In the genomic region with DNA sequence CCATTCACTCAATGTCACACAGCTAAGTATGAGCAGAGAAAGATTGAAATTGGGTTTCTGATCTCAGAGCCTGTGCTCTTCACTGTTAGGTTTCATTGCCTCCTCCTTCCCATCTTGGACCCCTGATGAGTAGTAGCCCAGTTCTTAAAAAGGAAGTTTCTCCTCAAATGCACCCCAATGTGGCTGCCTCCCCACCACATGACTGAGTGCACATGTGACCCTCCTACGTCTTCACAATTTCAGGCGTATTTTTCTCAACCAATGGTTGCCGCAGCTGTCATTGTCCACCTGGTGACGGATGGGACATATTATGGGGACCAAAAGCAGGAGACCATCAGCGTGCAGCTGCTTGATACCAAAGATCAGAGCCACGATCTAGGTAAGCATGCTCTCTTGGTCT, we compare ENCODE assay signal across 21 cellular contexts.
DNase-seq lines count a peak whose midpoint lies in the region; ATAC-seq, FAIRE-seq and TF ChIP-seq lines count a peak whose summit lies in the region.
"Had no signal": no experiment of that assay in that cellular context is flagged by ENCODE, and none has a peak within 500 bp of the region (broad histone marks: within the 10 kb centered on the region; RNA-seq: fewer than 3 reads in every experiment).

No MANE protein-coding gene starts in this region.

- no peak overlapping the region for H4K91ac ChIP-seq in IMR-90 (ENCODE audit: insufficient read depth, low read depth, low read length)

- H3K36me3 Mint-ChIP-seq in osteocyte (ENCODE audit: unreplicated experiment) = peaks cover 55% of the 10 kb centered on the region
- H3K36me3 Mint-ChIP-seq: CD8-positive, alpha-beta T cell had no signal

- 97% methylated on average over 4 of the region's 6 CpGs; no CpG with 5 or more reads in 1 of the 2 experiments for WGBS in IMR-90 (ENCODE audit: extremely low coverage in 2 of 2, insufficient read length in 1 of 2), 2 experiments
- WGBS in K562 (ENCODE audit: insufficient coverage, low coverage, missing lambda C conversion rate) = 35% methylated on average over 6 of the region's 6 CpGs

- TF ChIP-seq POLR2A in IMR-90 (IDR thresholded peaks at IDR 0.05; ENCODE audit: low read depth, low read length) (no peak), K562 (conservative IDR thresholded peaks at IDR 0.05) (no peak)

- H3K56ac ChIP-seq in IMR-90 (ENCODE audit: extremely low read depth, insufficient read depth, low read length) = no peak overlapping the region

- no peaks in the 10 kb centered on the region for H3K27me3 Mint-ChIP-seq in osteocyte (ENCODE audit: unreplicated experiment)

- in situ Hi-C loops in IMR-90 (cut with MboI; ENCODE audit: low sequenced_read_pairs) (no loop called here), K562 (cut with MboI) (no loop called here)

- TF ChIP-seq EP300 in K562 (IDR thresholded peaks at IDR 0.05; ENCODE audit: low read length) = no peak

- ATAC-seq in IMR-90 (ENCODE audit: low read depth) (no peak), K562 (no peak), HG02870 (IDR thresholded peaks at IDR 0.05; ENCODE audit: unreplicated experiment) (no peak)
- ATAC-seq: A549; CD8-positive, alpha-beta T cell; GM12878 had no signal

- no peak overlapping the region for H3K4me3 ChIP-seq in IMR-90 (ENCODE audit: insufficient read depth, low read depth, low read length)
- H3K4me3 ChIP-seq in K562 = no peak overlapping the region
- H3K4me3 ChIP-seq: A549; BLaER1 treated with 17β-estradiol and CSF1 and Interleukin-3, amounts not matched to agents 10 nM and 100 nM; GM12878 had no signal

- no peak overlapping the region for H3K23ac ChIP-seq in IMR-90 (ENCODE audit: low read depth, low read length)

- H2BK20ac ChIP-seq in IMR-90 (ENCODE audit: low read depth, low read length) = no peak overlapping the region

- H3K36me3 ChIP-seq in IMR-90 (ENCODE audit: control insufficient read depth, insufficient read depth, low read length) (peaks cover 54% of the 10 kb centered on the region), K562 (ENCODE audit: control insufficient read depth, insufficient read depth, low read length) (no peaks in the 10 kb centered on the region)
- H3K36me3 ChIP-seq: BLaER1 treated with 17β-estradiol and CSF1 and Interleukin-3, amounts not matched to agents 10 nM and 100 nM had no signal

- peaks cover 0 to 4% of the 10 kb centered on the region in 2 experiments; a peak in 1 of 4 replicates for H3K79me1 ChIP-seq in IMR-90 (ENCODE audit: low read depth in 1 of 2, low read length in 2 of 2)

- peaks cover 10% of the 10 kb centered on the region for H3K9me1 ChIP-seq in IMR-90 (ENCODE audit: insufficient read depth, low read length)
- no peaks in the 10 kb centered on the region for H3K9me1 ChIP-seq in K562 (ENCODE audit: control insufficient read depth, insufficient read depth, low read length)

- H2BK120ac ChIP-seq in IMR-90 (ENCODE audit: low read depth, low read length) = no peak overlapping the region

- no peak overlapping the region for H3K18ac ChIP-seq in IMR-90 (ENCODE audit: low read depth, low read length)

- H3K9ac ChIP-seq in IMR-90 (ENCODE audit: low read depth, low read length) = no peak overlapping the region
- H3K9ac ChIP-seq in K562 (ENCODE audit: insufficient read depth in 1 of 2, low read depth in 2 of 2, low read length in 2 of 2) = no peak overlapping the region
- H3K9ac ChIP-seq: BLaER1 treated with 17β-estradiol and CSF1 and Interleukin-3, amounts not matched to agents 10 nM and 100 nM had no signal

- CTCF ChIA-PET in IMR-90 (lab: Yijun Ruan, JAX) = interaction anchor here (1.5 kb wide), 1 partner anchor 180 kb away, joined by 3 read pairs; no protein-coding TSS in a partner anchor
- CTCF ChIA-PET in K562 (lab: Yijun Ruan, JAX; ENCODE audit: low intra/inter-chr PET ratio) = no interaction called here

- no peak overlapping the region for H3K27ac ChIP-seq in IMR-90 (ENCODE audit: insufficient read depth, low read length)
- no peak overlapping the region for H3K27ac ChIP-seq in K562 (ENCODE audit: extremely low read depth, low read depth, low read length)
- H3K27ac ChIP-seq: 22Rv1; BLaER1 treated with 17β-estradiol and CSF1 and Interleukin-3, amounts not matched to agents 10 nM and 100 nM; C4-2B had no signal

- H3K4me2 ChIP-seq in IMR-90 (ENCODE audit: low read depth, low read length) = no peak overlapping the region
- no peak overlapping the region for H3K4me2 ChIP-seq in K562 (ENCODE audit: insufficient read depth, low read length)
- H3K4me2 ChIP-seq: A549; BLaER1 treated with 17β-estradiol and CSF1 and Interleukin-3, amounts not matched to agents 10 nM and 100 nM had no signal

- no peaks in the 10 kb centered on the region for H3K9me3 ChIP-seq in IMR-90 (ENCODE audit: control insufficient read depth, insufficient read depth, low read length)
- no peaks in the 10 kb centered on the region for H3K9me3 ChIP-seq in K562 (replicated peaks; ENCODE audit: control insufficient read depth, insufficient read depth, low read depth, low read length)
- H3K9me3 ChIP-seq: A549; BLaER1 treated with 17β-estradiol and CSF1 and Interleukin-3, amounts not matched to agents 10 nM and 100 nM; Caco-2 had no signal

- DNase-seq in IMR-90 (no peak), K562 (ENCODE audit: extremely low read depth in 1 of 4, low spot score in 3 of 4) (no peak), osteocyte (ENCODE audit: extremely low spot score, unreplicated experiment) (no peak), EL (no peak)
- DNase-seq: AML-193; Caco-2; Calu3; CD4-positive, alpha-beta T cell; CD8-positive, alpha-beta T cell; DMS79 treated with DMSO at 0.1 percent for 48 hours; GDM1 had no signal

- H3K4me1 Mint-ChIP-seq in osteocyte (ENCODE audit: unreplicated experiment) = peaks cover 58% of the 10 kb centered on the region
- H3K4me1 Mint-ChIP-seq: B cell had no signal

- no peak overlapping the region for H4K5ac ChIP-seq in IMR-90 (ENCODE audit: low read depth, low read length)

- H3K14ac ChIP-seq in IMR-90 (replicated peaks; ENCODE audit: low read depth, low read length) = no peak overlapping the region

- no peak overlapping the region for H2AK9ac ChIP-seq in IMR-90 (replicated peaks; ENCODE audit: low read depth, low read length, poor library complexity)

- peaks cover 18% of the 10 kb centered on the region; the same call in 1 of the 2 replicates for H4K20me1 ChIP-seq in IMR-90 (ENCODE audit: insufficient read depth, low read length)
- H4K20me1 ChIP-seq in K562 (replicated peaks; ENCODE audit: control insufficient read depth, insufficient read depth, low read length) = no peaks in the 10 kb centered on the region
- H4K20me1 ChIP-seq: BLaER1 treated with 17β-estradiol and CSF1 and Interleukin-3, amounts not matched to agents 10 nM and 100 nM had no signal

- no peaks in the 10 kb centered on the region for H3K79me2 ChIP-seq in K562 (ENCODE audit: control insufficient read depth, insufficient read depth, low read length)

- peaks cover 13% of the 10 kb centered on the region for H3K4me1 ChIP-seq in IMR-90 (ENCODE audit: control insufficient read depth, insufficient read depth, low read length)
- peaks cover 2 to 7% of the 10 kb centered on the region in 2 experiments; a peak in 3 of 5 replicates for H3K4me1 ChIP-seq in K562 (replicated peaks in 1 of 2; ENCODE audit: control insufficient read depth in 2 of 2, insufficient read depth in 2 of 2, low read length in 2 of 2)
- H3K4me1 ChIP-seq: BLaER1 treated with 17β-estradiol and CSF1 and Interleukin-3, amounts not matched to agents 10 nM and 100 nM; Caco-2 had no signal

- no peak overlapping the region for H2AK5ac ChIP-seq in IMR-90 (ENCODE audit: low read depth, low read length)

- dilution Hi-C loops in IMR-90 (cut with HindIII; ENCODE audit: low sequenced_read_pairs, unreplicated experiment) = no loop called here

- no peak overlapping the region for H3K4me3 Mint-ChIP-seq in osteocyte (ENCODE audit: unreplicated experiment)
- H3K4me3 Mint-ChIP-seq: B cell; CD4-positive, alpha-beta T cell; CD8-positive, alpha-beta T cell had no signal

- FAIRE-seq in K562 (lab: Jason Lieb, UNC) = no peak
- FAIRE-seq: A549, D721Med, GM12878, GM12892, GM18507 had no signal

- TF ChIP-seq RAD21 in IMR-90 (IDR thresholded peaks at IDR 0.05; ENCODE audit: low read length) (no peak), K562 (CRISPR knock-in tag; conservative IDR thresholded peaks at IDR 0.05 in 1 of 2, IDR thresholded peaks at IDR 0.05 in 1 of 2) (no peak)

- POLR2A ChIA-PET in IMR-90 (lab: Charles Lee; ENCODE audit: unreplicated experiment) = no interaction called here
- POLR2A ChIA-PET in K562 (lab: Yijun Ruan, JAX) = interaction anchor here (0.5 to 0.7 kb wide), 2 partner anchors 19 to 1277 kb away, joined by 3 read pairs; no protein-coding TSS in a partner anchor

- no peak overlapping the region for H2BK5ac ChIP-seq in IMR-90 (ENCODE audit: low read depth, low read length, poor library complexity, severe bottlenecking)

- peak overlapping the region; percentile 35 for H3K27ac Mint-ChIP-seq in osteocyte (ENCODE audit: unreplicated experiment)
- H3K27ac Mint-ChIP-seq: B cell; CD4-positive, alpha-beta T cell; CD8-positive, alpha-beta T cell had no signal

- TF ChIP-seq CTCF in IMR-90 (conservative IDR thresholded peaks at IDR 0.05; ENCODE audit: low read depth, low read length) (no peak), K562 (IDR thresholded peaks at IDR 0.05 in 2 of 3, conservative IDR thresholded peaks at IDR 0.05 in 1 of 3; ENCODE audit: insufficient read depth in 2 of 3, low read depth in 1 of 3, low read length in 3 of 3) (no peak), osteocyte (IDR thresholded peaks at IDR 0.05) (no peak)

- no peaks in the 10 kb centered on the region for H3K27me3 ChIP-seq in IMR-90 (ENCODE audit: control insufficient read depth, insufficient read depth, low read length)
- no peaks in the 10 kb centered on the region for H3K27me3 ChIP-seq in K562 (ENCODE audit: control insufficient read depth in 2 of 2, insufficient read depth in 2 of 2, low read length in 2 of 2)
- H3K27me3 ChIP-seq: BLaER1 treated with 17β-estradiol and CSF1 and Interleukin-3, amounts not matched to agents 10 nM and 100 nM had no signal

- BruUV-seq in IMR-90 (replicated peaks; lab: Mats Ljungman, UMichigan) (no TSS peak), K562 (replicated peaks; lab: Mats Ljungman, UMichigan) (no TSS peak)

- H2BK15ac ChIP-seq in IMR-90 (ENCODE audit: low read depth, low read length) = no peak overlapping the region

- no peak overlapping the region for H4K8ac ChIP-seq in IMR-90 (ENCODE audit: low read depth in 2 of 2, low read length in 2 of 2)

- H2AFZ ChIP-seq in IMR-90 (replicated peaks; ENCODE audit: low read length, poor library complexity) (no peak overlapping the region), K562 (ENCODE audit: low read depth, low read length) (peak overlapping the region; percentile 29; the same call in 1 of the 2 replicates)

- no peak overlapping the region for H3K4ac ChIP-seq in IMR-90 (ENCODE audit: low read depth, low read length)

- no peaks in the 10 kb centered on the region for H3K9me3 Mint-ChIP-seq in osteocyte (ENCODE audit: unreplicated experiment)
- H3K9me3 Mint-ChIP-seq: CD8-positive, alpha-beta T cell had no signal

- intact Hi-C loops in IMR-90 (cut with micrococcal nuclease) (no loop called here), K562 (cut with micrococcal nuclease) (no loop called here)

TF ChIP-seq in IMR-90, 13 proteins besides CTCF, POLR2A, EP300 and RAD21 (continues in another document):
- TF ChIP-seq RCOR1 (IDR thresholded peaks at IDR 0.05; ENCODE audit: insufficient replicate concordance, low read length) = no peak

TF ChIP-seq in K562, 482 proteins besides CTCF, POLR2A, EP300 and RAD21 (continues in another document):
- no peak for TF ChIP-seq SIN3B (IDR thresholded peaks at IDR 0.05; ENCODE audit: low read depth)
